21 cellular contexts compared by ENCODE assay signal in genomic region chr10:99682032-99682431, GRCh38. TPM values are rescaled to one million over a fixed set of nuclear protein-coding genes. Genes with fewer than 3 reads are reported as not detected.
DNase-seq lines count a peak whose midpoint lies in the region; ATAC-seq and TF ChIP-seq lines count a peak whose summit lies in the region.
"Had no signal": no experiment of that assay in that cellular context is flagged by ENCODE, and none has a peak within 500 bp of the region (broad histone marks: within the 10 kb centered on the region; RNA-seq: fewer than 3 reads in every experiment).

No MANE protein-coding gene starts in this region.

- no peaks in the 10 kb centered on the region for H4K20me1 ChIP-seq in PC-9 (ENCODE audit: insufficient read depth)

- no TSS peak for BruUV-seq in PC-9 (replicated peaks; lab: Mats Ljungman, UMichigan)

- peak overlapping the region; percentile 44 for H3K4me2 ChIP-seq in PC-9

- H3K4me1 ChIP-seq in ACC112 (ENCODE audit: control insufficient read depth, insufficient read depth, low read length, unreplicated experiment) (peaks cover 10% of the 10 kb centered on the region), PC-9 (replicated peaks; ENCODE audit: insufficient read depth) (peaks cover 39% of the 10 kb centered on the region), mucosa of descending colon (ENCODE audit: low read depth) (peaks cover 10% of the 10 kb centered on the region)
- H3K4me1 ChIP-seq: ascending aorta had no signal

- no peak overlapping the region for H3K4me3 ChIP-seq in ACC112 (ENCODE audit: low read depth, low read length)
- H3K4me3 ChIP-seq in PC-9: no peak overlapping the region
- H3K4me3 ChIP-seq in mucosa of descending colon: no peak overlapping the region
- H3K4me3 ChIP-seq in coronary artery: no peak overlapping the region
- H3K4me3 ChIP-seq: ascending aorta, SJSA1 had no signal

- H3K27me3 ChIP-seq in ACC112 (ENCODE audit: insufficient read depth, low read length): no peaks in the 10 kb centered on the region
- no peaks in the 10 kb centered on the region for H3K27me3 ChIP-seq in PC-9 (ENCODE audit: insufficient read depth, low read depth)
- H3K27me3 ChIP-seq: ascending aorta, SJSA1 had no signal

- ATAC-seq in mucosa of descending colon: peak; percentile 70

- H2AFZ ChIP-seq in ACC112 (ENCODE audit: low read length, unreplicated experiment): no peak overlapping the region
- no peak overlapping the region for H2AFZ ChIP-seq in PC-9

- TF ChIP-seq CTCF in PC-9 (conservative IDR thresholded peaks at IDR 0.05) (no peak), mucosa of descending colon (IDR thresholded peaks at IDR 0.05) (no peak), coronary artery (IDR thresholded peaks at IDR 0.05) (no peak)

- H3K9me2 ChIP-seq in PC-9 (ENCODE audit: insufficient read depth): no peaks in the 10 kb centered on the region

- intact Hi-C loops in PC-9 (cut with micrococcal nuclease; ENCODE audit: unreplicated experiment): no loop called here
- intact Hi-C loops in mucosa of descending colon (cut with DNase I, micrococcal nuclease): no loop called here

- H3K79me2 ChIP-seq in ACC112 (ENCODE audit: control insufficient read depth, insufficient read depth, low read length, unreplicated experiment) (no peaks in the 10 kb centered on the region), PC-9 (ENCODE audit: low read depth) (no peaks in the 10 kb centered on the region)

- peaks cover 23% of the 10 kb centered on the region for H3F3A ChIP-seq in PC-9 (ENCODE audit: insufficient read depth, low read depth)

- H3K27ac ChIP-seq in ACC112 (ENCODE audit: low read depth, low read length) (peak overlapping the region; percentile 20; the same call in 1 of the 2 replicates), PC-9 (peak overlapping the region; percentile 67), epithelial cell of prostate (peak overlapping the region; percentile 55), coronary artery (no peak overlapping the region)
- H3K27ac ChIP-seq: ascending aorta, SJSA1 had no signal

- CTCF ChIA-PET in PC-9 (lab: Charles Lee): no interaction called here

- H3K36me3 ChIP-seq in ACC112 (ENCODE audit: insufficient read depth, low read length) (peaks cover 16% of the 10 kb centered on the region), PC-9 (ENCODE audit: low read depth) (peaks cover 4% of the 10 kb centered on the region; the same call in 1 of the 2 replicates), mucosa of descending colon (ENCODE audit: low read depth) (no peaks in the 10 kb centered on the region)

- peak in 1 of 2 experiments; percentile 82 for DNase-seq in PC-9
- no peak for DNase-seq in epithelial cell of prostate (ENCODE audit: low read depth, low spot score)
- DNase-seq in mucosa of descending colon: no peak
- no peak for DNase-seq in coronary artery (ENCODE audit: low spot score)
- DNase-seq in dermis blood vessel endothelial cell: no peak
- DNase-seq in C1 segment of cervical spinal cord (lab: John Stamatoyannopoulos, UW): no peak
- DNase-seq in NCI-H2107 treated with DMSO at 0.1 percent for 48 hours (lab: John Stamatoyannopoulos, UW; ENCODE audit: unreplicated experiment): no peak
- DNase-seq: activated CD4-positive, alpha-beta T cell treated with anti-CD3 and anti-CD28 coated beads, Interleukin-2, amount 50 U/mL, for 48 hours; activated CD4-positive, CD25-positive, alpha-beta regulatory T cell; activated CD8-positive, alpha-beta memory T cell treated with anti-CD3 and anti-CD28 coated beads, Interleukin-2, amount 50 U/mL, for 48 hours; activated naive CD8-positive, alpha-beta T cell treated with anti-CD3 and anti-CD28 coated beads for 36 hours; central memory CD4-positive, alpha-beta T cell; NCI-H1048; NCI-H187 treated with DMSO at 0.1 percent for 48 hours; NCI-H526 treated with DMSO at 0.1 percent for 48 hours; posterior cingulate gyrus; stimulated activated naive B cell treated with anti-CD40 and anti-IgM and Interleukin-4, amounts not matched to agents 10 μg/mL and 1 μg/mL and 100 μg/mL, for 72 hours; T-cell had no signal

- POLR2A ChIA-PET in PC-9 (lab: Charles Lee; ENCODE audit: unreplicated experiment): interaction anchor here (0.6 kb wide), 2 partner anchors 15 to 1993 kb away, joined by 4 to 5 read pairs; no protein-coding TSS in a partner anchor

- H3K9me3 ChIP-seq in PC-9 (ENCODE audit: insufficient read depth, low read depth): no peaks in the 10 kb centered on the region
- no peaks in the 10 kb centered on the region for H3K9me3 ChIP-seq in mucosa of descending colon
- H3K9me3 ChIP-seq: ascending aorta had no signal

RNA-seq across cellular contexts. Expression of gene ENTPD7, which starts 22.7 kb away (rescaled TPM):
- total RNA-seq in PC-9 (2021): 4.2 and 5.4 TPM in 2 replicates
- 10 to 100 TPM; 10.2 to 20.5 (median 14.3) TPM for total RNA-seq in mucosa of descending colon
- 23.0 and 25.2 TPM in 2 replicates for total RNA-seq in dermis blood vessel endothelial cell

RNA-seq across cellular contexts. Expression of gene COX15, which starts 49.9 kb away (rescaled TPM):
- total RNA-seq in PC-9 (2021) (31.4 and 35.2 TPM in 2 replicates), mucosa of descending colon (10 to 100 TPM; 34.0 to 51.3 (median 46.1) TPM), dermis blood vessel endothelial cell (41.7 and 54.2 TPM in 2 replicates)

RNA-seq across cellular contexts. Expression of gene CUTC, which starts 50.0 kb away (rescaled TPM):
- 7.6 and 9.2 TPM in 2 replicates for total RNA-seq in PC-9 (2021)
- total RNA-seq in mucosa of descending colon: 10 to 100 TPM; 10.7 to 22.1 (median 11.4) TPM
- total RNA-seq in dermis blood vessel endothelial cell: 31.5 and 34.2 TPM in 2 replicates

Comparison
In these comparisons a context has a peak if more than half of its experiments do, and no peak if none do; other contexts are left out.
1. H3K27ac ChIP-seq: peak in ACC112 (single experiment), PC-9 (single experiment) and epithelial cell of prostate (single experiment); none in coronary artery (0 of 2).